In the genomic region with DNA sequence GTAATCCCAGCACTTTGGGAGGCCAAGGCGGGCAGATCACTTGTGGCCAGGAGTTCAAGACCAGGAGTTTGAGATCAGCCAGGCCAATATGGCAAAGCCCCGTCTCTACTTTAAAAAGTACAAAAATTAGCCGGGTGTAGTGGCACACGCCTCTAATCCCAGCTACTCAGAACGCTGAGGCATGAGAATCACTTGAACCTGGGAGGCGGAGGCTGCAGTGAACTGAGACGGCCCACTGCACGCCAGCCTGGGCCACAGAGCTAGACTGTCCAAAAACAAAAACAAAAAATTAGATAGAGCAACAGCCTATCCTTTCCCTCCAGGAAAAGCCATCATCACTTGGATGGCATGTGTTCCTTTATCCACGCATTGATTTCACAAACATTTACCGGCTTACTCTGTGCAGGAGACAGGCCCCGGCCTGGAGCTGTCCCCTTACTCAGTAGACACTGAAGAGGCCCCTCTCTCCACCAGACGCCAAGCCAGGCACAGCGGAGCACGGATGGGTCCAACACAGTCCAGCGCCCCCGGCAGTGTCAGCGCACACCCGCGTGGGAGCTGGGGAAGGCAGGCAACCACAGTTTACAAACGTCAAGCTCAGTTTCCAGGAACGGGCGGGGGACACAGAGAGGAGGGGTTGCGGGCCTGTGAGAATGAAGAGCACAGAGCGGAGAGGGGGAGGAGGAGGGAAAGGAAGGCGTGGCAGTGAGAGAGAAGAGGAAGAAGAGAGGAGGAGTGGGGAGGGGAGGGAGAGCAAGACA, we compare ENCODE assay signal across 8 cellular contexts.
DNase-seq lines count a peak whose midpoint lies in the region; ATAC-seq lines count a peak whose summit lies in the region.

No MANE protein-coding gene starts in this region.

- DNase-seq in AG08395 (ENCODE audit: low spot score) (peak; percentile 45), NOMO-1 (lab: John Stamatoyannopoulos, UW; ENCODE audit: unreplicated experiment in 2 of 2) (peak; percentile 52 to 60), left kidney (ENCODE audit: low read depth, low spot score) (peak; percentile 94), NCI-H2107 (lab: John Stamatoyannopoulos, UW) (no peak), NCI-H1694 (lab: John Stamatoyannopoulos, UW) (no peak)
- peak in 3 of 4 experiments; percentile 6 to 64 (median 59) for DNase-seq in activated naive CD4-positive, alpha-beta T cell (lab: John Stamatoyannopoulos, UW)
- peak; percentile 30 to 40 for DNase-seq in stimulated activated CD8-positive, alpha-beta memory T cell treated with anti-CD3 and anti-CD28 coated beads, Interleukin-2, amount 100 ng/mL, for 48 hours (ENCODE audit: low read depth in 2 of 2)

- no peak for ATAC-seq in HG02970 (IDR thresholded peaks at IDR 0.05; ENCODE audit: low FRiP score, unreplicated experiment)

Comparison
In these comparisons a context has a peak if more than half of its experiments do, and no peak if none do; other contexts are left out.
1. DNase-seq: peak in AG08395 (single experiment), NOMO-1 (2 of 2), activated naive CD4-positive, alpha-beta T cell (3 of 4), left kidney (single experiment) and stimulated activated CD8-positive, alpha-beta memory T cell treated with anti-CD3 and anti-CD28 coated beads, Interleukin-2, amount 100 ng/mL, for 48 hours (2 of 2); none in NCI-H2107 (single experiment) and NCI-H1694 (single experiment).